ENCODE assay signal across 25 cellular contexts in the genomic region with DNA sequence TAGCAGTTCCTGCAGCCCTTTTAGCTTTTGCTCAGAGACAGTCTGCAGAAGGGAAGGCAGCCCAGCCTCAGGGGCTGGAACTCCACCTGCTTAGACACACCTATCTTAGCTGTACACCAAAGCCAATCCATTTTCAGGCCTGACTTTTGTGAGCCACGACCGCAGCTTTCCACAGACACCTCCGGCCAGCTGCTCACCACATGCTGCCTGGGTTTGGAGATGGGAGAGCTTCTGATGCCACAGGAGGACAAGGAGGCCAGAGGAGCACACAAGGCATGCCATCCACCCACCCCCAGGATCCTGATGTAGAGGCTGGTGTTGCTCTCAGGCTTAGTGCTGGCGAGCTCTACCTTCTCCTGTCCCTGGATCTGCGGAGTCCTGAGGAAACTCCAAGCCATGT.
DNase-seq lines count a peak whose midpoint lies in the region; TF ChIP-seq lines count a peak whose summit lies in the region.
"Had no signal": no experiment of that assay in that cellular context is flagged by ENCODE, and none has a peak within 500 bp of the region (broad histone marks: within the 10 kb centered on the region; RNA-seq: fewer than 3 reads in every experiment).

No MANE protein-coding gene starts in this region.

- H3K36me3 ChIP-seq in Loucy (ENCODE audit: insufficient read depth, low read length) (no peaks in the 10 kb centered on the region), osteoblast (ENCODE audit: insufficient read depth, low read length) (no peaks in the 10 kb centered on the region)
- H3K36me3 ChIP-seq: BE2C, heart right ventricle had no signal

- no peaks in the 10 kb centered on the region for H3K27me3 ChIP-seq in Loucy (ENCODE audit: insufficient read depth, low read length, poor library complexity, severe bottlenecking)
- H3K27me3 ChIP-seq in osteoblast (ENCODE audit: insufficient read depth, low read length) = peaks cover 10% of the 10 kb centered on the region
- H3K27me3 ChIP-seq: BE2C had no signal

- H3K9me3 ChIP-seq in Loucy (ENCODE audit: insufficient read depth, low read depth, low read length) = no peaks in the 10 kb centered on the region
- H3K9me3 ChIP-seq in osteoblast (ENCODE audit: low read depth, low read length) = no peaks in the 10 kb centered on the region
- H3K9me3 ChIP-seq: A549, BE2C, heart right ventricle had no signal

- H3K4me3 ChIP-seq in Loucy (ENCODE audit: low read length, poor library complexity, severe bottlenecking) = no peak overlapping the region
- no peak overlapping the region for H3K4me3 ChIP-seq in fibroblast of mammary gland (ENCODE audit: control insufficient read depth, low read depth, low read length)
- H3K4me3 ChIP-seq in osteoblast (ENCODE audit: insufficient read depth, low read length) = no peak overlapping the region
- no peak overlapping the region for H3K4me3 ChIP-seq in lower leg skin (ENCODE audit: low read depth, poor library complexity, severe bottlenecking)
- H3K4me3 ChIP-seq: A549, heart right ventricle had no signal

- H3K4me2 ChIP-seq in Loucy (ENCODE audit: low read depth, low read length, poor library complexity, severe bottlenecking) = no peak overlapping the region
- no peak overlapping the region for H3K4me2 ChIP-seq in osteoblast (ENCODE audit: insufficient read depth, low read length)
- H3K4me2 ChIP-seq: A549 had no signal

- intact Hi-C loops in lower leg skin (cut with DNase I; ENCODE audit: low total_unique reads) = no loop called here

- no peaks in the 10 kb centered on the region for H3K4me1 ChIP-seq in Loucy (ENCODE audit: insufficient read depth, low read length, poor library complexity, severe bottlenecking)
- H3K4me1 ChIP-seq in osteoblast (ENCODE audit: insufficient read depth, low read length) = peaks cover 20% of the 10 kb centered on the region
- H3K4me1 ChIP-seq: A549, BE2C, parathyroid adenoma had no signal

- H3K79me2 ChIP-seq in Loucy (ENCODE audit: insufficient read depth, low read length) (no peaks in the 10 kb centered on the region), osteoblast (ENCODE audit: insufficient read depth, low read length) (no peaks in the 10 kb centered on the region)
- H3K79me2 ChIP-seq: parathyroid adenoma had no signal

- H3K9ac ChIP-seq in Loucy (ENCODE audit: low read depth, low read length, poor library complexity, severe bottlenecking) = no peak overlapping the region
- H3K9ac ChIP-seq: parathyroid adenoma had no signal

- H3K27ac ChIP-seq in osteoblast (ENCODE audit: low read depth, low read length) = peak overlapping the region; percentile 12
- H3K27ac ChIP-seq: A549, heart right ventricle, parathyroid adenoma had no signal

- H3F3A ChIP-seq in Loucy (ENCODE audit: low read depth) = no peaks in the 10 kb centered on the region

- TF ChIP-seq POLR2A in lower leg skin (IDR thresholded peaks at IDR 0.05) = no peak

- H2AFZ ChIP-seq in Loucy (ENCODE audit: low read length) = 0 out of 2 replicates have a peak overlapping the region, but pooled peaks have one; percentile 27
- peak overlapping the region; percentile 56 for H2AFZ ChIP-seq in osteoblast (ENCODE audit: low read length)
- H2AFZ ChIP-seq: parathyroid adenoma had no signal

- H4K20me1 ChIP-seq in Loucy (ENCODE audit: insufficient read depth, low read length, poor library complexity, severe bottlenecking) (no peaks in the 10 kb centered on the region), osteoblast (ENCODE audit: insufficient read depth, low read length) (no peaks in the 10 kb centered on the region)

- WGBS in lower leg skin, 2 donors = 67% methylated on average over 5 of the region's 5 CpGs; no CpG with 5 or more reads in 1 of the 2 donors

- DNase-seq in AG20443 (ENCODE audit: low spot score) (peak; percentile 19), fibroblast of mammary gland (ENCODE audit: low read depth) (peak; percentile 7), osteoblast (ENCODE audit: insufficient read length, low spot score, missing footprints) (no peak), lower leg skin (ENCODE audit: low spot score in 2 of 2) (no peak), NAMALWA (ENCODE audit: low spot score) (no peak), mucosa of gallbladder (ENCODE audit: low spot score) (no peak)
- no peak for DNase-seq in NK-92 treated with Interleukin-12 subunit alpha and Interleukin-12 subunit beta, amount 100 ng/mL, for 24 hours (lab: John Stamatoyannopoulos, UW)
- DNase-seq: activated CD8-positive, alpha-beta memory T cell treated with anti-CD3 and anti-CD28 coated beads, Interleukin-2, amount 10 ng/mL, durations not matched to agents 7 days and 5 days; activated T-cell treated with anti-CD3 and anti-CD28 coated beads, Interleukin-2, amount 50 U/mL, for 48 hours; BE2C; cerebellar nuclear complex; foreskin melanocyte; kidney; midbrain; natural killer cell; NCI-H1105; NCI-H1930; NCI-H510A treated with DMSO at 0.1 percent for 48 hours; RPMI8226; stimulated activated CD4-positive, alpha-beta T cell treated with anti-CD3 and anti-CD28 coated beads, Interleukin-1b, Interleukin-23, amount 100 ng/mL, for 48 hours; stimulated activated naive CD8-positive, alpha-beta T cell treated with anti-CD3 and anti-CD28 coated beads, Interleukin-15, Interleukin-2, amounts not matched to agents 100 U/mL and 50 U/mL, for 24 hours had no signal

- no peak for TF ChIP-seq CTCF in Loucy (conservative IDR thresholded peaks at IDR 0.05; ENCODE audit: low read length)
- no peak for TF ChIP-seq CTCF in fibroblast of mammary gland (conservative IDR thresholded peaks at IDR 0.05; ENCODE audit: control insufficient read depth, insufficient read depth, low read depth, low read length)
- no peak for TF ChIP-seq CTCF in osteoblast (IDR thresholded peaks at IDR 0.05; ENCODE audit: extremely low read depth, low read depth, low read length)
- no peak for TF ChIP-seq CTCF in lower leg skin (IDR thresholded peaks at IDR 0.05)

- H3K9me2 ChIP-seq in Loucy (replicated peaks; ENCODE audit: low read depth, low read length) = no peaks in the 10 kb centered on the region

Comparison
In these comparisons a context has a peak if more than half of its experiments do, and no peak if none do; other contexts are left out.
1. DNase-seq: peak in AG20443 (single experiment) and fibroblast of mammary gland (single experiment); none in osteoblast (single experiment), lower leg skin (0 of 2), NK-92 treated with Interleukin-12 subunit alpha and Interleukin-12 subunit beta, amount 100 ng/mL, for 24 hours (single experiment), NAMALWA (single experiment) and mucosa of gallbladder (single experiment).